Comparison of ENCODE assay signal across 9 cellular contexts in genomic region chr16:3112881-3113574, GRCh38. TPM values are rescaled to one million over a fixed set of nuclear protein-coding genes. Genes with fewer than 3 reads are reported as not detected.
DNase-seq lines count a peak whose midpoint lies in the region; ATAC-seq and TF ChIP-seq lines count a peak whose summit lies in the region.
"Had no signal": no experiment of that assay in that cellular context is flagged by ENCODE, and none has a peak within 500 bp of the region (broad histone marks: within the 10 kb centered on the region; RNA-seq: fewer than 3 reads in every experiment).

No MANE protein-coding gene starts in this region.

- WGBS in GM23248 (ENCODE audit: low coverage in 1 of 2, low lambda C conversion rate in 2 of 2, missing lambda C conversion rate in 2 of 2), 2 experiments, result 5% methylated on average over 19 of the region's 19 CpGs

- H3K36me3 Mint-ChIP-seq in MCF 10A (ENCODE audit: insufficient read depth, unreplicated experiment), result peaks cover 19% of the 10 kb centered on the region

- peak overlapping the region; percentile 93 for H3K4me2 ChIP-seq in GM23248 (ENCODE audit: unreplicated experiment)

- no peak for TF ChIP-seq CTCF in MCF 10A (IDR thresholded peaks at IDR 0.05; ENCODE audit: unreplicated experiment)

- BruUV-seq in MCF 10A (replicated peaks; lab: Mats Ljungman, UMichigan), result no TSS peak

- peaks cover 10% of the 10 kb centered on the region for H3K4me1 Mint-ChIP-seq in MCF 10A (ENCODE audit: insufficient read depth, unreplicated experiment)
- H3K4me1 Mint-ChIP-seq: central memory CD8-positive, alpha-beta T cell had no signal

- H3F3A ChIP-seq in GM23248 (ENCODE audit: insufficient read depth), result no peaks in the 10 kb centered on the region

- POLR2A ChIA-PET in MCF 10A (lab: Yijun Ruan, JAX), result interaction anchor here (0.6 to 5.2 kb wide), 7 partner anchors 9 to 85 kb away, joined by 3 to 33 read pairs (median 15); partner anchors contain the start of gene ZNF213

- intact Hi-C loops in MCF 10A (cut with micrococcal nuclease), result no loop called here

- H3K9ac ChIP-seq in GM23248, result peak overlapping the region; percentile 84
- peak overlapping the region; percentile 73 for H3K9ac ChIP-seq in iPS-18a (ENCODE audit: low read length)

- peaks cover 17% of the 10 kb centered on the region for H3K79me2 ChIP-seq in GM23248 (ENCODE audit: insufficient read depth)

- H3K4me1 ChIP-seq in GM23248 (ENCODE audit: insufficient read depth) (0 out of 2 replicates have a peak, but pooled peaks cover 3% of the 10 kb centered on the region), iPS-18a (ENCODE audit: control insufficient read depth, low read depth, low read length) (peaks cover 9% of the 10 kb centered on the region)

- no peaks in the 10 kb centered on the region for H3K9me3 ChIP-seq in GM23248 (ENCODE audit: low read depth)
- no peaks in the 10 kb centered on the region for H3K9me3 ChIP-seq in iPS-18a (ENCODE audit: control insufficient read depth, low read depth, low read length)

- H3K27ac Mint-ChIP-seq in MCF 10A (ENCODE audit: low read depth, unreplicated experiment), result peak overlapping the region; percentile 29

- H4K20me1 ChIP-seq in GM23248 (ENCODE audit: insufficient read depth), result no peaks in the 10 kb centered on the region

- peak overlapping the region; percentile 85 for H3K4me3 Mint-ChIP-seq in MCF 10A (ENCODE audit: unreplicated experiment)
- H3K4me3 Mint-ChIP-seq: central memory CD8-positive, alpha-beta T cell had no signal

- H3K9me3 Mint-ChIP-seq in MCF 10A (ENCODE audit: unreplicated experiment), result no peaks in the 10 kb centered on the region
- H3K9me3 Mint-ChIP-seq: central memory CD8-positive, alpha-beta T cell had no signal

- H3K27ac ChIP-seq in GM23248 (no peak overlapping the region), iPS-18a (ENCODE audit: low read length) (no peak overlapping the region), skin epidermis (peak overlapping the region in 19 of 21 experiments; percentile 16 to 87 (median 66))

- peak overlapping the region; percentile 98 for H2AFZ ChIP-seq in GM23248

- CTCF ChIA-PET in MCF 10A (lab: Yijun Ruan, JAX), result interaction anchor here (0.6 to 4.7 kb wide), 7 partner anchors 9 to 54 kb away, joined by 3 to 34 read pairs (median 8); partner anchors contain the start of gene ZNF213

- DNase-seq in GM23248 (peak; percentile 42), MCF 10A (ENCODE audit: unreplicated experiment) (no peak), inferior parietal cortex (ENCODE audit: extremely low spot score) (no peak)

- ATAC-seq in HG03196 (IDR thresholded peaks at IDR 0.05; ENCODE audit: unreplicated experiment) (no peak), GM21447 (IDR thresholded peaks at IDR 0.05; ENCODE audit: unreplicated experiment) (no peak), GM21515 (IDR thresholded peaks at IDR 0.05; ENCODE audit: unreplicated experiment) (no peak)

- in situ Hi-C loops in GM23248 (cut with MboI), result no loop called here

- no peaks in the 10 kb centered on the region for H3K9me2 ChIP-seq in GM23248 (ENCODE audit: insufficient read depth)

- H3K27me3 ChIP-seq in GM23248 (replicated peaks; ENCODE audit: insufficient read depth) (no peaks in the 10 kb centered on the region), iPS-18a (ENCODE audit: control insufficient read depth, insufficient read depth, low read length) (no peaks in the 10 kb centered on the region)

- H3K27me3 Mint-ChIP-seq in MCF 10A (ENCODE audit: insufficient read depth, unreplicated experiment), result no peaks in the 10 kb centered on the region

- H3K4me3 ChIP-seq in GM23248 (peak overlapping the region; percentile 99), iPS-18a (ENCODE audit: low read length) (peak overlapping the region; percentile 89), skin epidermis (peak overlapping the region; percentile 45 to 79 (median 56))

- H3K36me3 ChIP-seq in GM23248 (ENCODE audit: low read depth) (no peaks in the 10 kb centered on the region), iPS-18a (ENCODE audit: control insufficient read depth, low read depth, low read length) (peaks cover 8% of the 10 kb centered on the region)

RNA-seq across cellular contexts. Expression of gene ZNF205, which starts 0.6 kb away (rescaled TPM):
- total RNA-seq in GM23248 (2014; rRNA removed; shearing (Covaris generic)), result 12.5 and 14.6 TPM in 2 replicates
- 4.2 and 4.4 TPM in 2 replicates for polyA plus RNA-seq in GM23248 (2016; fragmentation: Nextera tagmentation; extraction: Ambion mirVana)
- 11.8 and 12.1 TPM in 2 replicates for total RNA-seq in MCF 10A (2022)

RNA-seq across cellular contexts. Expression of gene ZSCAN10, which starts 13.9 kb away (rescaled TPM):
- not detected in 2 replicates for total RNA-seq in GM23248 (2014; rRNA removed; shearing (Covaris generic))
- 0.08 TPM in 1 of 2 replicates, not detected in the other for polyA plus RNA-seq in GM23248 (2016; fragmentation: Nextera tagmentation; extraction: Ambion mirVana)
- total RNA-seq in MCF 10A (2022), result 0.49 and 1.4 TPM in 2 replicates

RNA-seq across cellular contexts. Expression of gene ZNF213, which starts 21.8 kb away (rescaled TPM):
- 7.3 and 7.7 TPM in 2 replicates for total RNA-seq in GM23248 (2014; rRNA removed; shearing (Covaris generic))
- 5.3 and 5.4 TPM in 2 replicates for polyA plus RNA-seq in GM23248 (2016; fragmentation: Nextera tagmentation; extraction: Ambion mirVana)
- 19.7 and 20.7 TPM in 2 replicates for total RNA-seq in MCF 10A (2022)

RNA-seq across cellular contexts. Expression of gene IL32, which starts 47.6 kb away (rescaled TPM):
- 0.76 TPM in 1 of 2 replicates, not detected in the other for total RNA-seq in GM23248 (2014; rRNA removed; shearing (Covaris generic))
- 0.56 and 1.0 TPM in 2 replicates for polyA plus RNA-seq in GM23248 (2016; fragmentation: Nextera tagmentation; extraction: Ambion mirVana)
- total RNA-seq in MCF 10A (2022), result 24.0 and 29.8 TPM in 2 replicates

Comparison
In these comparisons a context has a peak if more than half of its experiments do, and no peak if none do; other contexts are left out.
1. H3K27ac ChIP-seq: peak in skin epidermis (19 of 21); none in GM23248 (single experiment) and iPS-18a (single experiment).
2. Peak in every context shown above with its lines, with median percentiles within 50 percentile points of each other: H3K4me3 ChIP-seq.